Comparison of ENCODE assay signal across 1 cellular context in the genomic region with DNA sequence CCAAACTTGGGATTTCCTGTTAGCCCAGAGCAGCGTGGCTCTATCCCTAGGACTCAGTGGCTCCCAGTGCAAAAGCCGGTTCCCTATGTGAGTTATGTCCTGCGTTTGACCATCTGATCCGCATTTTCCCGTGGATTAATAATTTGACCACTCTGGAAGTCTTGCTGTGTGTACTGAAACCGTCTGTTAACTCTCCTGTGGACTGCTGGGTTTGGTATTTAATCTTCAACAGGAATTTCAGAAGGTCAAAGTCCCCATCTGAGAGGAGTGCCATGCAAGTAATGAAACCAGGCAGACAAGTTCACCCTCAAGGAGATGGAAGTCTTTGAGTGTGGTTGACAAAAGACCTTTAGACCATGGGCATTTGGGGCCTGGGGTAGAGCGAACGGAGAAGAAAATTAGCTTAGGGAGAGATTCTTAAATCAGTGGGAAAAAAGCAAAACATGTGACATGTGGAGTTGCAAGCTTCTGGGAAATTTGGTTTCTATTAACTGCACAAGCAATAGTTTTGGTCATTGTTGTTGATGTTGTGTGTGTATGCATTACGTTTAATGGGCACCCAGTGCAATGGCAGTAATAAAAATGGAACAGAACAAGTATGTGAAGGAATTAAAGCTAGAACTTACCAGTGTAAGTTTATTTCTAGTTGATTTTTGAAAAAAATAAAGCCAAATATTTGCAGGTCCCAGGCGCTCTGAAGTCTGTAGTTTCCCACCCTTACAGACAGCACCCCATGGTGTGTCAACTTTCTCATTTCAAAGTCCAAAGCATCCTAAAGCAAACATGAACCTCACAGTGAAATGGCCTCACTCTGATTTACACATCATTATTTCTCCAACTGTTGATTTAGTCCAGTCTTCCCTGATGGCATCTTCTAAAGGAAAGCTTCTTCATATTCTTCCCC.
TF ChIP-seq lines count a peak whose summit lies in the region.

No MANE protein-coding gene starts in this region.

TF ChIP-seq in HepG2, 621 proteins besides CTCF, POLR2A, EP300 and RAD21 (continues in another document):
- TF ChIP-seq, protein P1, sequence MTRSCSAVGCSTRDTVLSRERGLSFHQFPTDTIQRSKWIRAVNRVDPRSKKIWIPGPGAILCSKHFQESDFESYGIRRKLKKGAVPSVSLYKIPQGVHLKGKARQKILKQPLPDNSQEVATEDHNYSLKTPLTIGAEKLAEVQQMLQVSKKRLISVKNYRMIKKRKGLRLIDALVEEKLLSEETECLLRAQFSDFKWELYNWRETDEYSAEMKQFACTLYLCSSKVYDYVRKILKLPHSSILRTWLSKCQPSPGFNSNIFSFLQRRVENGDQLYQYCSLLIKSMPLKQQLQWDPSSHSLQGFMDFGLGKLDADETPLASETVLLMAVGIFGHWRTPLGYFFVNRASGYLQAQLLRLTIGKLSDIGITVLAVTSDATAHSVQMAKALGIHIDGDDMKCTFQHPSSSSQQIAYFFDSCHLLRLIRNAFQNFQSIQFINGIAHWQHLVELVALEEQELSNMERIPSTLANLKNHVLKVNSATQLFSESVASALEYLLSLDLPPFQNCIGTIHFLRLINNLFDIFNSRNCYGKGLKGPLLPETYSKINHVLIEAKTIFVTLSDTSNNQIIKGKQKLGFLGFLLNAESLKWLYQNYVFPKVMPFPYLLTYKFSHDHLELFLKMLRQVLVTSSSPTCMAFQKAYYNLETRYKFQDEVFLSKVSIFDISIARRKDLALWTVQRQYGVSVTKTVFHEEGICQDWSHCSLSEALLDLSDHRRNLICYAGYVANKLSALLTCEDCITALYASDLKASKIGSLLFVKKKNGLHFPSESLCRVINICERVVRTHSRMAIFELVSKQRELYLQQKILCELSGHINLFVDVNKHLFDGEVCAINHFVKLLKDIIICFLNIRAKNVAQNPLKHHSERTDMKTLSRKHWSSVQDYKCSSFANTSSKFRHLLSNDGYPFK (CRISPR knock-in tag; IDR thresholded peaks at IDR 0.05; ENCODE audit: borderline replicate concordance) = no peak
- TF ChIP-seq, protein P2, sequence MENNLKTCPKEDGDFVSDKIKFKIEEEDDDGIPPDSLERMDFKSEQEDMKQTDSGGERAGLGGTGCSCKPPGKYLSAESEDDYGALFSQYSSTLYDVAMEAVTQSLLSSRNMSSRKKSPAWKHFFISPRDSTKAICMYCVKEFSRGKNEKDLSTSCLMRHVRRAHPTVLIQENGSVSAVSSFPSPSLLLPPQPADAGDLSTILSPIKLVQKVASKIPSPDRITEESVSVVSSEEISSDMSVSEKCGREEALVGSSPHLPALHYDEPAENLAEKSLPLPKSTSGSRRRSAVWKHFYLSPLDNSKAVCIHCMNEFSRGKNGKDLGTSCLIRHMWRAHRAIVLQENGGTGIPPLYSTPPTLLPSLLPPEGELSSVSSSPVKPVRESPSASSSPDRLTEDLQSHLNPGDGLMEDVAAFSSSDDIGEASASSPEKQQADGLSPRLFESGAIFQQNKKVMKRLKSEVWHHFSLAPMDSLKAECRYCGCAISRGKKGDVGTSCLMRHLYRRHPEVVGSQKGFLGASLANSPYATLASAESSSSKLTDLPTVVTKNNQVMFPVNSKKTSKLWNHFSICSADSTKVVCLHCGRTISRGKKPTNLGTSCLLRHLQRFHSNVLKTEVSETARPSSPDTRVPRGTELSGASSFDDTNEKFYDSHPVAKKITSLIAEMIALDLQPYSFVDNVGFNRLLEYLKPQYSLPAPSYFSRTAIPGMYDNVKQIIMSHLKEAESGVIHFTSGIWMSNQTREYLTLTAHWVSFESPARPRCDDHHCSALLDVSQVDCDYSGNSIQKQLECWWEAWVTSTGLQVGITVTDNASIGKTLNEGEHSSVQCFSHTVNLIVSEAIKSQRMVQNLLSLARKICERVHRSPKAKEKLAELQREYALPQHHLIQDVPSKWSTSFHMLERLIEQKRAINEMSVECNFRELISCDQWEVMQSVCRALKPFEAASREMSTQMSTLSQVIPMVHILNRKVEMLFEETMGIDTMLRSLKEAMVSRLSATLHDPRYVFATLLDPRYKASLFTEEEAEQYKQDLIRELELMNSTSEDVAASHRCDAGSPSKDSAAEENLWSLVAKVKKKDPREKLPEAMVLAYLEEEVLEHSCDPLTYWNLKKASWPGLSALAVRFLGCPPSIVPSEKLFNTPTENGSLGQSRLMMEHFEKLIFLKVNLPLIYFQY (CRISPR knock-in tag; IDR thresholded peaks at IDR 0.05; ENCODE audit: borderline replicate concordance) = no peak
- TF ChIP-seq ZNF766 (CRISPR knock-in tag; IDR thresholded peaks at IDR 0.05; ENCODE audit: borderline replicate concordance) (no peak), ZNF605 (CRISPR knock-in tag; IDR thresholded peaks at IDR 0.05) (peak; percentile 68; the same call in 1 of the 2 replicates), KLF15 (CRISPR knock-in tag; IDR thresholded peaks at IDR 0.05; ENCODE audit: borderline replicate concordance) (no peak), SOX5 (CRISPR knock-in tag; IDR thresholded peaks at IDR 0.05; ENCODE audit: borderline replicate concordance) (peak; percentile 59; the same call in 1 of the 2 replicates), NFE2L1 (CRISPR knock-in tag; IDR thresholded peaks at IDR 0.05; ENCODE audit: borderline replicate concordance) (no peak), MIER3 (CRISPR knock-in tag; IDR thresholded peaks at IDR 0.05; ENCODE audit: borderline replicate concordance) (no peak; the same call in 1 of the 2 replicates), IKZF4 (CRISPR knock-in tag; IDR thresholded peaks at IDR 0.05; ENCODE audit: borderline replicate concordance, low read depth, not compliant biosample characterization) (no peak), ZNF24 (IDR thresholded peaks at IDR 0.05) (0 out of 2 replicates have a peak, but pooled peaks have one; percentile 54), MEIS2 (CRISPR knock-in tag; IDR thresholded peaks at IDR 0.05) (peak; percentile 36; the same call in 1 of the 2 replicates), ZSCAN20 (CRISPR knock-in tag; IDR thresholded peaks at IDR 0.05; ENCODE audit: borderline replicate concordance) (no peak), NCOR1 (IDR thresholded peaks at IDR 0.05; ENCODE audit: borderline replicate concordance, low read length) (peak; percentile 90), ZNF780A (CRISPR knock-in tag; IDR thresholded peaks at IDR 0.05) (no peak), POLR2AphosphoS2 (IDR thresholded peaks at IDR 0.05; ENCODE audit: low read depth, low read length) (no peak), TBX2 (CRISPR knock-in tag; IDR thresholded peaks at IDR 0.05; ENCODE audit: borderline replicate concordance) (peak; percentile 66), SATB2 (CRISPR knock-in tag; IDR thresholded peaks at IDR 0.05) (0 out of 2 replicates have a peak, but pooled peaks have one; percentile 46), DMAP1 (CRISPR knock-in tag; IDR thresholded peaks at IDR 0.05) (peak; percentile 54; the same call in 1 of the 2 replicates), ZNF788 (CRISPR knock-in tag; IDR thresholded peaks at IDR 0.05; ENCODE audit: borderline replicate concordance) (peak; percentile 21; the same call in 1 of the 2 replicates), TAF15 (IDR thresholded peaks at IDR 0.05; ENCODE audit: low read depth, low read length, poor library complexity, severe bottlenecking) (no peak), ADNP (CRISPR knock-in tag; IDR thresholded peaks at IDR 0.05) (no peak), ZNF589 (CRISPR knock-in tag; conservative IDR thresholded peaks at IDR 0.05) (no peak), ZNF331 (CRISPR knock-in tag; IDR thresholded peaks at IDR 0.05) (peak; percentile 65; the same call in 1 of the 2 replicates), ZKSCAN1 (IDR thresholded peaks at IDR 0.05; ENCODE audit: low read length) (no peak), NR3C1 (CRISPR knock-in tag; IDR thresholded peaks at IDR 0.05) (no peak), SP2 (CRISPR knock-in tag; IDR thresholded peaks at IDR 0.05) (no peak), KAT7 (CRISPR knock-in tag; IDR thresholded peaks at IDR 0.05; ENCODE audit: borderline replicate concordance) (no peak), MTF1 (CRISPR knock-in tag; IDR thresholded peaks at IDR 0.05) (no peak), SSRP1 (CRISPR knock-in tag; IDR thresholded peaks at IDR 0.05) (0 out of 2 replicates have a peak, but pooled peaks have one; percentile 49), RELA (CRISPR knock-in tag; IDR thresholded peaks at IDR 0.05) (no peak), NR1H2 (CRISPR knock-in tag; IDR thresholded peaks at IDR 0.05; ENCODE audit: borderline replicate concordance, low read depth) (no peak), FOXA1 (IDR thresholded peaks at IDR 0.05) (peak; percentile 66; the same call in 1 of the 2 replicates), FOXA1 (CRISPR knock-in tag; IDR thresholded peaks at IDR 0.05) (peak; percentile 96), RFX5 (IDR thresholded peaks at IDR 0.05; ENCODE audit: low read depth, low read length) (no peak), ZNF484 (CRISPR knock-in tag; IDR thresholded peaks at IDR 0.05; ENCODE audit: borderline replicate concordance, low read depth) (no peak), ZNF367 (CRISPR knock-in tag; IDR thresholded peaks at IDR 0.05; ENCODE audit: borderline replicate concordance) (no peak)
- TF ChIP-seq, protein P3, sequence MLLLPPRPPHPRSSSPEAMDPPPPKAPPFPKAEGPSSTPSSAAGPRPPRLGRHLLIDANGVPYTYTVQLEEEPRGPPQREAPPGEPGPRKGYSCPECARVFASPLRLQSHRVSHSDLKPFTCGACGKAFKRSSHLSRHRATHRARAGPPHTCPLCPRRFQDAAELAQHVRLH (CRISPR knock-in tag; IDR thresholded peaks at IDR 0.05; ENCODE audit: borderline replicate concordance, low read depth) = no peak
- TF ChIP-seq, protein P4, sequence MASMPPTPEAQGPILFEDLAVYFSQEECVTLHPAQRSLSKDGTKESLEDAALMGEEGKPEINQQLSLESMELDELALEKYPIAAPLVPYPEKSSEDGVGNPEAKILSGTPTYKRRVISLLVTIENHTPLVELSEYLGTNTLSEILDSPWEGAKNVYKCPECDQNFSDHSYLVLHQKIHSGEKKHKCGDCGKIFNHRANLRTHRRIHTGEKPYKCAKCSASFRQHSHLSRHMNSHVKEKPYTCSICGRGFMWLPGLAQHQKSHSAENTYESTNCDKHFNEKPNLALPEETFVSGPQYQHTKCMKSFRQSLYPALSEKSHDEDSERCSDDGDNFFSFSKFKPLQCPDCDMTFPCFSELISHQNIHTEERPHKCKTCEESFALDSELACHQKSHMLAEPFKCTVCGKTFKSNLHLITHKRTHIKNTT (CRISPR knock-in tag; IDR thresholded peaks at IDR 0.05) = no peak
- TF ChIP-seq, protein P5, sequence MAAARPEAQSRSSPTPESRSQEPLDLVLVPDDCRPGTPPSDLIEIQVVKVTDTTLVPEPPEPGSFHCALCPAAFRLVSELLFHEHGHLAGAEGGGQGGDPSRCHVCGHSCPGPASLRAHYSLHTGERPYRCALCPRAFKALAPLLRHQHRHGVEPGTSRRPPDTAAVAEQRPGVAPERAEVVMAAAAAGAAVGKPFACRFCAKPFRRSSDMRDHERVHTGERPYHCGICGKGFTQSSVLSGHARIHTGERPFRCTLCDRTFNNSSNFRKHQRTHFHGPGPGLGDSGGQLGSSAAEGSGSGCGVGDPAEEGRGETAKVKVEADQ (CRISPR knock-in tag; IDR thresholded peaks at IDR 0.05; ENCODE audit: borderline replicate concordance) = no peak
- TF ChIP-seq, protein P6, sequence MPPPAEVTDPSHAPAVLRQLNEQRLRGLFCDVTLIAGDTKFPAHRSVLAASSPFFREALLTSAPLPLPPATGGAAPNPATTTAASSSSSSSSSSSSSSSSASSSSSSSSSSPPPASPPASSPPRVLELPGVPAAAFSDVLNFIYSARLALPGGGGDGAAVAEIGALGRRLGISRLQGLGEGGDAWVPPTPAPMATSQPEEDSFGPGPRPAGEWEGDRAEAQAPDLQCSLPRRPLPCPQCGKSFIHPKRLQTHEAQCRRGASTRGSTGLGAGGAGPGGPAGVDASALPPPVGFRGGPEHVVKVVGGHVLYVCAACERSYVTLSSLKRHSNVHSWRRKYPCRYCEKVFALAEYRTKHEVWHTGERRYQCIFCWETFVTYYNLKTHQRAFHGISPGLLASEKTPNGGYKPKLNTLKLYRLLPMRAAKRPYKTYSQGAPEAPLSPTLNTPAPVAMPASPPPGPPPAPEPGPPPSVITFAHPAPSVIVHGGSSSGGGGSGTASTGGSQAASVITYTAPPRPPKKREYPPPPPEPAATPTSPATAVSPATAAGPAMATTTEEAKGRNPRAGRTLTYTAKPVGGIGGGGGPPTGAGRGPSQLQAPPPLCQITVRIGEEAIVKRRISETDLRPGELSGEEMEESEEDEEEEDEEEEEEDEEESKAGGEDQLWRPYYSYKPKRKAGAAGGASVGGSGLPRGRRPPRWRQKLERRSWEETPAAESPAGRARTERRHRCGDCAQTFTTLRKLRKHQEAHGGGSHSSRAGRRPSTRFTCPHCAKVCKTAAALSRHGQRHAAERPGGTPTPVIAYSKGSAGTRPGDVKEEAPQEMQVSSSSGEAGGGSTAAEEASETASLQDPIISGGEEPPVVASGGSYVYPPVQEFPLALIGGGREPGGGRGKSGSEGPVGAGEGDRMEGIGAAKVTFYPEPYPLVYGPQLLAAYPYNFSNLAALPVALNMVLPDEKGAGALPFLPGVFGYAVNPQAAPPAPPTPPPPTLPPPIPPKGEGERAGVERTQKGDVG (CRISPR knock-in tag; IDR thresholded peaks at IDR 0.05; ENCODE audit: borderline replicate concordance) = no peak
- TF ChIP-seq, protein P7, sequence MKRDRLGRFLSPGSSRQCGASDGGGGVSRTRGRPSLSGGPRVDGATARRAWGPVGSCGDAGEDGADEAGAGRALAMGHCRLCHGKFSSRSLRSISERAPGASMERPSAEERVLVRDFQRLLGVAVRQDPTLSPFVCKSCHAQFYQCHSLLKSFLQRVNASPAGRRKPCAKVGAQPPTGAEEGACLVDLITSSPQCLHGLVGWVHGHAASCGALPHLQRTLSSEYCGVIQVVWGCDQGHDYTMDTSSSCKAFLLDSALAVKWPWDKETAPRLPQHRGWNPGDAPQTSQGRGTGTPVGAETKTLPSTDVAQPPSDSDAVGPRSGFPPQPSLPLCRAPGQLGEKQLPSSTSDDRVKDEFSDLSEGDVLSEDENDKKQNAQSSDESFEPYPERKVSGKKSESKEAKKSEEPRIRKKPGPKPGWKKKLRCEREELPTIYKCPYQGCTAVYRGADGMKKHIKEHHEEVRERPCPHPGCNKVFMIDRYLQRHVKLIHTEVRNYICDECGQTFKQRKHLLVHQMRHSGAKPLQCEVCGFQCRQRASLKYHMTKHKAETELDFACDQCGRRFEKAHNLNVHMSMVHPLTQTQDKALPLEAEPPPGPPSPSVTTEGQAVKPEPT (CRISPR knock-in tag; IDR thresholded peaks at IDR 0.05; ENCODE audit: low read depth) = no peak
- TF ChIP-seq, protein P8, sequence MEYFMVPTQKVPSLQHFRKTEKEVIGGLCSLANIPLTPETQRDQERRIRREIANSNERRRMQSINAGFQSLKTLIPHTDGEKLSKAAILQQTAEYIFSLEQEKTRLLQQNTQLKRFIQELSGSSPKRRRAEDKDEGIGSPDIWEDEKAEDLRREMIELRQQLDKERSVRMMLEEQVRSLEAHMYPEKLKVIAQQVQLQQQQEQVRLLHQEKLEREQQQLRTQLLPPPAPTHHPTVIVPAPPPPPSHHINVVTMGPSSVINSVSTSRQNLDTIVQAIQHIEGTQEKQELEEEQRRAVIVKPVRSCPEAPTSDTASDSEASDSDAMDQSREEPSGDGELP (IDR thresholded peaks at IDR 0.05; ENCODE audit: borderline replicate concordance, low read depth) = peak; percentile 48; the same call in 1 of the 2 replicates
- TF ChIP-seq, protein P9, sequence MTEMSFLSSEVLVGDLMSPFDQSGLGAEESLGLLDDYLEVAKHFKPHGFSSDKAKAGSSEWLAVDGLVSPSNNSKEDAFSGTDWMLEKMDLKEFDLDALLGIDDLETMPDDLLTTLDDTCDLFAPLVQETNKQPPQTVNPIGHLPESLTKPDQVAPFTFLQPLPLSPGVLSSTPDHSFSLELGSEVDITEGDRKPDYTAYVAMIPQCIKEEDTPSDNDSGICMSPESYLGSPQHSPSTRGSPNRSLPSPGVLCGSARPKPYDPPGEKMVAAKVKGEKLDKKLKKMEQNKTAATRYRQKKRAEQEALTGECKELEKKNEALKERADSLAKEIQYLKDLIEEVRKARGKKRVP (CRISPR knock-in tag; IDR thresholded peaks at IDR 0.05) = no peak
